In the genomic region with DNA sequence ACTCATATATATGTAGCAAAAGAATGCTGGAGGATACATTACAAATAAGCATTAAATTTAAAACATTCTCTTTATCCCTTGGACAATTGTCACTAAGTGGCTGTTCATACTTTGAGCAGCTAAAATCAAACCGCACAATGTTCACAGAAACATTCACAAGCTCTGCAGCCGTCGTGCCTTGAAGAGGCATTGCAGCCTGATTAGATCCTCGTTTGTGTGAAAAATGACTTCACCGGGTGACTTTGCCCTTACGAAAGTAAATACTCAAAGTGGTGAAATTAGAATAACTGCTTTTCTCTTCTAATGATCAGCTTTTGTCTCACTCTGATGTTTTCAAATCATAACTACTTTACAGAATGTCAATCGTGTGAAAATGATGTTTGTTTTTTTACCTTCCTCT, we compare ENCODE assay signal across 25 cellular contexts.
DNase-seq lines count a peak whose midpoint lies in the region; ATAC-seq, FAIRE-seq and TF ChIP-seq lines count a peak whose summit lies in the region.
"Had no signal": no experiment of that assay in that cellular context is flagged by ENCODE, and none has a peak within 500 bp of the region (broad histone marks: within the 10 kb centered on the region; RNA-seq: fewer than 3 reads in every experiment).

No MANE protein-coding gene starts in this region.

- no peaks in the 10 kb centered on the region for H3K27me3 Mint-ChIP-seq in activated CD4-positive, alpha-beta T cell treated with anti-CD3 and anti-CD28 coated beads, Interleukin-2, amount 10 ng/mL, durations not matched to agents 24 days and 14 days
- H3K27me3 Mint-ChIP-seq: B cell; CD4-positive, CD25-positive, alpha-beta regulatory T cell had no signal

- no peak overlapping the region for H2BK5ac ChIP-seq in H1 (ENCODE audit: low read depth, low read length)

- H3K14ac ChIP-seq in H1 (ENCODE audit: insufficient read length): no peak overlapping the region

- no peaks in the 10 kb centered on the region for H3K36me3 ChIP-seq in liver (ENCODE audit: control insufficient read depth in 4 of 4, insufficient read depth in 3 of 4, low read depth in 1 of 4, low read length in 3 of 4)
- H3K36me3 ChIP-seq in HepG2 (replicated peaks in 1 of 2; ENCODE audit: control insufficient read depth in 1 of 2, insufficient read depth in 2 of 2, low read length in 2 of 2): no peaks in the 10 kb centered on the region
- H3K36me3 ChIP-seq in H1 (ENCODE audit: control insufficient read depth in 2 of 4, insufficient read depth in 4 of 4, low read length in 3 of 4): no peaks in the 10 kb centered on the region
- H3K36me3 ChIP-seq in right lobe of liver: no peaks in the 10 kb centered on the region
- H3K36me3 ChIP-seq in psoas muscle (ENCODE audit: insufficient read depth in 1 of 2, low read depth in 1 of 2): no peaks in the 10 kb centered on the region
- H3K36me3 ChIP-seq: BLaER1 had no signal

- H3K9me3 ChIP-seq in liver (ENCODE audit: control insufficient read depth in 4 of 4, low read length in 3 of 4) (no peaks in the 10 kb centered on the region), HepG2 (ENCODE audit: low read length) (no peaks in the 10 kb centered on the region), H1 (ENCODE audit: insufficient read depth in 2 of 2, low read depth in 1 of 2, low read length in 1 of 2) (no peaks in the 10 kb centered on the region), right lobe of liver (no peaks in the 10 kb centered on the region), psoas muscle (no peaks in the 10 kb centered on the region)
- H3K9me3 ChIP-seq: BLaER1 had no signal

- no peak overlapping the region for H2BK12ac ChIP-seq in H1 (ENCODE audit: low read depth, low read length)

- H3K4me3 Mint-ChIP-seq in activated CD4-positive, alpha-beta T cell treated with anti-CD3 and anti-CD28 coated beads, Interleukin-2, amount 10 ng/mL, durations not matched to agents 24 days and 14 days: no peak overlapping the region
- H3K4me3 Mint-ChIP-seq: B cell; CD4-positive, CD25-positive, alpha-beta regulatory T cell; CD8-positive, alpha-beta T cell; H9 had no signal

- no peak overlapping the region for H2AFZ ChIP-seq in HepG2 (ENCODE audit: low read length)
- H2AFZ ChIP-seq in H1 (ENCODE audit: low read length): no peak overlapping the region

- DNase-seq in HepG2 (ENCODE audit: low spot score) (no peak), H1 (ENCODE audit: low read depth in 1 of 2, low spot score in 2 of 2) (no peak), right lobe of liver (no peak), psoas muscle (no peak), GM19240 (ENCODE audit: insufficient read length, low spot score) (no peak)
- DNase-seq in activated CD4-positive, alpha-beta T cell treated with anti-CD3 and anti-CD28 coated beads, Interleukin-2, amount 10 ng/mL, durations not matched to agents 24 days and 14 days: no peak
- DNase-seq: CD4-positive, CD25-positive, alpha-beta regulatory T cell; CD8-positive, alpha-beta T cell; DMS 273 treated with DMSO at 0.1 percent for 48 hours; DMS79; EL; GF-D8; GOT3; H9 had no signal

- no peak overlapping the region for H3K18ac ChIP-seq in H1 (ENCODE audit: extremely low read depth, low read length)

- no TSS peak for BruUV-seq in HepG2 (replicated peaks; lab: Mats Ljungman, UMichigan)

- H2BK120ac ChIP-seq in H1 (replicated peaks; ENCODE audit: low read depth, low read length): no peak overlapping the region

- H3K79me1 ChIP-seq in H1 (ENCODE audit: low read depth, low read length): no peaks in the 10 kb centered on the region

- ATAC-seq in HepG2 (no peak), right lobe of liver (peak; percentile 35 to 82 (median 56)), psoas muscle (no peak), GM18861 (IDR thresholded peaks at IDR 0.05; ENCODE audit: unreplicated experiment) (no peak)
- ATAC-seq: CD8-positive, alpha-beta T cell; HCT116 had no signal

- H3K27ac ChIP-seq in liver (ENCODE audit: low read depth in 1 of 2, low read length in 2 of 2): peak overlapping the region in 1 of 2 donors; percentile 11
- no peak overlapping the region for H3K27ac ChIP-seq in HepG2 (ENCODE audit: extremely low read length, insufficient read depth, low read length)
- no peak overlapping the region for H3K27ac ChIP-seq in H1 (ENCODE audit: low read depth, low read length)
- H3K27ac ChIP-seq in right lobe of liver: no peak overlapping the region
- no peak overlapping the region for H3K27ac ChIP-seq in psoas muscle
- H3K27ac ChIP-seq: 22Rv1, BLaER1, C4-2B had no signal

- H4K8ac ChIP-seq in H1 (ENCODE audit: extremely low read depth, insufficient read depth, low read length): no peak overlapping the region

- H3K79me2 ChIP-seq in HepG2 (ENCODE audit: insufficient read depth, low read length) (no peaks in the 10 kb centered on the region), H1 (ENCODE audit: control insufficient read depth in 1 of 2, insufficient read depth in 2 of 2, low read length in 2 of 2) (no peaks in the 10 kb centered on the region)

- TF ChIP-seq CTCF in liver (IDR thresholded peaks at IDR 0.05; ENCODE audit: low read depth, low read length, missing input control) (no peak), HepG2 (CRISPR knock-in tag; IDR thresholded peaks at IDR 0.05) (no peak), H1 (IDR thresholded peaks at IDR 0.05; ENCODE audit: control extremely low read depth in 1 of 3, insufficient read depth in 1 of 3, low read depth in 1 of 3, low read length in 3 of 3) (no peak), right lobe of liver (IDR thresholded peaks at IDR 0.05) (no peak), psoas muscle (IDR thresholded peaks at IDR 0.05) (no peak)

- H4K5ac ChIP-seq in H1 (ENCODE audit: insufficient read length, low read depth, low read length): no peak overlapping the region

- TF ChIP-seq POLR2A in HepG2 (IDR thresholded peaks at IDR 0.05; ENCODE audit: insufficient read depth in 1 of 2, low read depth in 2 of 2, low read length in 2 of 2): no peak
- TF ChIP-seq POLR2A in H1 (IDR thresholded peaks at IDR 0.05; ENCODE audit: control extremely low read depth in 1 of 2, low read depth in 2 of 2, low read length in 2 of 2): no peak
- no peak for TF ChIP-seq POLR2A in right lobe of liver (IDR thresholded peaks at IDR 0.05)

- peak overlapping the region; percentile 12; the same call in 1 of the 2 replicates for H2BK15ac ChIP-seq in H1 (ENCODE audit: low read length)

- in situ Hi-C loops in HepG2 (cut with HindIII; ENCODE audit: extremely low pct_ligation_motif_present, low pct_unique_long_range_greater_than_20kb): no loop called here

- H3K4me3 ChIP-seq in liver (ENCODE audit: low read depth in 1 of 3, low read length in 3 of 3) (no peak overlapping the region), HepG2 (replicated peaks in 1 of 3; ENCODE audit: insufficient read depth in 1 of 3, low read depth in 2 of 3, low read length in 3 of 3) (no peak overlapping the region), H1 (ENCODE audit: extremely low read depth in 1 of 4, insufficient read depth in 2 of 4, low read depth in 3 of 4, low read length in 4 of 4) (no peak overlapping the region), right lobe of liver (no peak overlapping the region), psoas muscle (no peak overlapping the region)
- H3K4me3 ChIP-seq: BLaER1 had no signal

- no peak overlapping the region for H3K23ac ChIP-seq in H1 (ENCODE audit: insufficient read length)

- no peak overlapping the region for H3K4ac ChIP-seq in H1 (replicated peaks; ENCODE audit: insufficient read length, low read depth, low read length)

- H3K4me1 Mint-ChIP-seq in activated CD4-positive, alpha-beta T cell treated with anti-CD3 and anti-CD28 coated beads, Interleukin-2, amount 10 ng/mL, durations not matched to agents 24 days and 14 days: no peaks in the 10 kb centered on the region
- H3K4me1 Mint-ChIP-seq: B cell; CD4-positive, CD25-positive, alpha-beta regulatory T cell had no signal

- POLR2A ChIA-PET in HepG2 (lab: Yijun Ruan, JAX): no interaction called here
- POLR2A ChIA-PET in H1 (lab: Charles Lee; ENCODE audit: partially characterized antibody): no interaction called here

- H3K23me2 ChIP-seq in H1 (ENCODE audit: low read depth, low read length): no peaks in the 10 kb centered on the region

- H3K9ac ChIP-seq in liver (ENCODE audit: low read depth in 1 of 2, low read length in 2 of 2) (no peak overlapping the region), HepG2 (ENCODE audit: insufficient read depth, low read depth, low read length) (no peak overlapping the region), H1 (replicated peaks in 1 of 4; ENCODE audit: extremely low read depth in 1 of 4, low read depth in 3 of 4, low read length in 3 of 4) (no peak overlapping the region)
- H3K9ac ChIP-seq: BLaER1 had no signal

- intact Hi-C loops in HepG2 (cut with micrococcal nuclease; ENCODE audit: unreplicated experiment): no loop called here
- intact Hi-C loops in right lobe of liver (cut with DNase I): no loop called here
- intact Hi-C loops in psoas muscle (cut with DNase I): no loop called here
- intact Hi-C loops in activated CD4-positive, alpha-beta T cell treated with anti-CD3 and anti-CD28 coated beads, Interleukin-2, amount 10 ng/mL, durations not matched to agents 24 days and 14 days (cut with micrococcal nuclease): no loop called here

- no peaks in the 10 kb centered on the region for H3K9me3 Mint-ChIP-seq in activated CD4-positive, alpha-beta T cell treated with anti-CD3 and anti-CD28 coated beads, Interleukin-2, amount 10 ng/mL, durations not matched to agents 24 days and 14 days
- H3K9me3 Mint-ChIP-seq: CD8-positive, alpha-beta T cell; H9 had no signal

- H3K27me3 ChIP-seq in liver (ENCODE audit: control insufficient read depth in 4 of 4, insufficient read depth in 4 of 4, low read length in 3 of 4) (no peaks in the 10 kb centered on the region), HepG2 (ENCODE audit: control insufficient read depth in 1 of 2, insufficient read depth in 2 of 2, low read length in 2 of 2) (no peaks in the 10 kb centered on the region; a peak in 1 of 5 replicates), H1 (replicated peaks in 1 of 4; ENCODE audit: control insufficient read depth in 3 of 4, extremely low read depth in 1 of 4, insufficient read depth in 3 of 4, low read length in 3 of 4) (no peaks in the 10 kb centered on the region), right lobe of liver (no peaks in the 10 kb centered on the region), psoas muscle (ENCODE audit: insufficient read depth in 3 of 3, low read length in 2 of 3) (no peaks in the 10 kb centered on the region)
- H3K27me3 ChIP-seq: BLaER1 had no signal

- H3K4me1 ChIP-seq in liver (ENCODE audit: control insufficient read depth in 4 of 4, insufficient read depth in 4 of 4, low read length in 3 of 4): peaks cover 0 to 23% (median 18%) of the 10 kb centered on the region in 4 donors
- H3K4me1 ChIP-seq in HepG2 (ENCODE audit: insufficient read depth, low read length): no peaks in the 10 kb centered on the region
- peaks cover 0 to 4% (median 0%) of the 10 kb centered on the region in 4 experiments; a peak in 2 of 7 replicates for H3K4me1 ChIP-seq in H1 (replicated peaks in 1 of 4; ENCODE audit: control insufficient read depth in 3 of 4, insufficient read depth in 4 of 4, low read length in 3 of 4)
- peaks cover 0 to 32% (median 12%) of the 10 kb centered on the region in 4 donors for H3K4me1 ChIP-seq in right lobe of liver
- H3K4me1 ChIP-seq in psoas muscle: no peaks in the 10 kb centered on the region

- no peak overlapping the region for H3K27ac Mint-ChIP-seq in activated CD4-positive, alpha-beta T cell treated with anti-CD3 and anti-CD28 coated beads, Interleukin-2, amount 10 ng/mL, durations not matched to agents 24 days and 14 days
- H3K27ac Mint-ChIP-seq: B cell; CD4-positive, CD25-positive, alpha-beta regulatory T cell; CD8-positive, alpha-beta T cell had no signal

- CTCF ChIA-PET in HepG2 (lab: Yijun Ruan, JAX; ENCODE audit: low intra/inter-chr PET ratio, low total read pairs) (no interaction called here), H1 (lab: Charles Lee; ENCODE audit: partially characterized antibody) (no interaction called here)

- H2BK20ac ChIP-seq in H1 (ENCODE audit: low read length): no peak overlapping the region

- no peak overlapping the region for H3K56ac ChIP-seq in H1 (replicated peaks; ENCODE audit: insufficient read length, low read depth, low read length)

- H4K91ac ChIP-seq in H1 (replicated peaks; ENCODE audit: insufficient read length, low read length): no peak overlapping the region

- 38% methylated on average over 7 of the region's 7 CpGs for WGBS in liver
- 17% methylated on average over 7 of the region's 7 CpGs for whole genome bisulfite sequencing in HepG2 (ENCODE audit: low lambda C conversion rate)
- WGBS in H1 (ENCODE audit: extremely low coverage in 1 of 2, insufficient coverage in 1 of 2, insufficient read length in 1 of 2, insufficient replicate concordance in 2 of 2, low coverage in 1 of 2, low lambda C conversion rate in 2 of 2, missing lambda C conversion rate in 1 of 2), 2 experiments: 90% methylated on average over 7 of the region's 7 CpGs; no CpG with 5 or more reads in 1 of the 2 experiments
- 30% methylated on average over 7 of the region's 7 CpGs for WGBS in right lobe of liver (ENCODE audit: insufficient coverage, low coverage, low lambda C conversion rate, missing lambda C conversion rate)
- WGBS in psoas muscle, 3 donors: 74 to 83% (median 81%) methylated on average over 7 of the region's 7 CpGs

- TF ChIP-seq RAD21 in liver (IDR thresholded peaks at IDR 0.05) (peak in 1 of 2 donors; percentile 4), HepG2 (CRISPR knock-in tag; IDR thresholded peaks at IDR 0.05) (no peak), H1 (IDR thresholded peaks at IDR 0.05 in 1 of 2, conservative IDR thresholded peaks at IDR 0.05 in 1 of 2; ENCODE audit: low read depth in 2 of 2, low read length in 2 of 2) (no peak)

- no peaks in the 10 kb centered on the region for H3K36me3 Mint-ChIP-seq in activated CD4-positive, alpha-beta T cell treated with anti-CD3 and anti-CD28 coated beads, Interleukin-2, amount 10 ng/mL, durations not matched to agents 24 days and 14 days (ENCODE audit: low read depth)
- H3K36me3 Mint-ChIP-seq: CD4-positive, CD25-positive, alpha-beta regulatory T cell; CD8-positive, alpha-beta T cell had no signal

- no peak overlapping the region for H2AK5ac ChIP-seq in H1 (ENCODE audit: low read depth, low read length)

- H3K4me2 ChIP-seq in HepG2 (ENCODE audit: low read depth, low read length) (no peak overlapping the region), H1 (ENCODE audit: insufficient read depth in 1 of 2, low read depth in 2 of 2, low read length in 2 of 2) (no peak overlapping the region)
- H3K4me2 ChIP-seq: BLaER1 had no signal

- H4K20me1 ChIP-seq in HepG2 (ENCODE audit: insufficient read depth, low read length) (no peaks in the 10 kb centered on the region), H1 (replicated peaks in 1 of 2; ENCODE audit: control insufficient read depth in 1 of 2, insufficient read depth in 2 of 2, low read length in 2 of 2) (no peaks in the 10 kb centered on the region)
- H4K20me1 ChIP-seq: BLaER1 had no signal

- no peak for FAIRE-seq in HepG2 (lab: Jason Lieb, UNC)
- FAIRE-seq in H1 (lab: Jason Lieb, UNC): no peak
- FAIRE-seq: A204.1, D721Med, GM12891, GM18507 had no signal

- no peak for TF ChIP-seq EP300 in HepG2 (IDR thresholded peaks at IDR 0.05; ENCODE audit: low read depth in 2 of 2, low read length in 2 of 2)
- TF ChIP-seq EP300 in HepG2 (CRISPR knock-in tag; IDR thresholded peaks at IDR 0.05; ENCODE audit: borderline replicate concordance): no peak
- no peak for TF ChIP-seq EP300 in H1 (IDR thresholded peaks at IDR 0.05; ENCODE audit: borderline replicate concordance in 1 of 2, low read depth in 2 of 2, low read length in 2 of 2)

Comparison
In these comparisons a context has a peak if more than half of its experiments do, and no peak if none do; other contexts are left out.
1. ATAC-seq: peak in right lobe of liver (4 of 4); none in HepG2 (single experiment), psoas muscle (0 of 4) and GM18861 (single experiment).